In the genomic region with DNA sequence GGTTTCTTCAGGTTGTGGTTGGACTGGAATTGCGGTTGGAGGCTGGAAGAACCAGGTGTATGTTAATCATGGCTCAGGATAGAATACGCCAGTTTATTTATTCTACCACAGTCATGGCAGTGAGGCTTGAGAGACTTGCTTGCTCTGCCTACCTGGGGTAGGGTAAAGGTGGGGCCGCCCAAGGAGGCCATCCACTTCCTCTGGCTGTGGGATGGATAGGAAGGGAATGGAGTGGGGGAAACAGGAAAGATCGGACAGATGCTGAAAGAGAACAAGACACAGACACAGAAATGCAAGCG, we compare ENCODE assay signal across 8 cellular contexts. TPM values are rescaled to one million over a fixed set of nuclear protein-coding genes. Genes with fewer than 3 reads are reported as not detected.
DNase-seq lines count a peak whose midpoint lies in the region; ATAC-seq and TF ChIP-seq lines count a peak whose summit lies in the region.

No MANE protein-coding gene starts in this region.

- H3K27ac Mint-ChIP-seq in CD14-positive monocyte (no peak overlapping the region), HFFc6 (peak overlapping the region; percentile 52), immature natural killer cell (peak overlapping the region in 1 of 6 donors; percentile 67)

- TF ChIP-seq CTCF in CD14-positive monocyte (IDR thresholded peaks at IDR 0.05) (no peak), HFFc6 (IDR thresholded peaks at IDR 0.05) (no peak), VCaP (conservative IDR thresholded peaks at IDR 0.05) (no peak)

- H3K9me3 Mint-ChIP-seq in CD14-positive monocyte (peaks cover 0 to 45% (median 15%) of the 10 kb centered on the region in 7 donors), HFFc6 (no peaks in the 10 kb centered on the region; the same call in 1 of the 2 replicates), immature natural killer cell (no peaks in the 10 kb centered on the region)

- no peak overlapping the region for H3K4me3 ChIP-seq in aorta (ENCODE audit: low read length in 2 of 2)

- H3K9me3 ChIP-seq in aorta (ENCODE audit: control insufficient read depth, low read length): no peaks in the 10 kb centered on the region

- peak overlapping the region; percentile 13; the same call in 1 of the 2 replicates for H3K27ac ChIP-seq in VCaP
- H3K27ac ChIP-seq in aorta (ENCODE audit: low read depth in 1 of 2, low read length in 2 of 2): no peak overlapping the region

- H3K4me1 Mint-ChIP-seq in CD14-positive monocyte: peaks cover 68% of the 10 kb centered on the region
- H3K4me1 Mint-ChIP-seq in HFFc6 (ENCODE audit: low read depth): peaks cover 58% of the 10 kb centered on the region
- peaks cover 49 to 57% of the 10 kb centered on the region in 2 donors for H3K4me1 Mint-ChIP-seq in immature natural killer cell

- H3K36me3 Mint-ChIP-seq in CD14-positive monocyte: peaks cover 41 to 44% of the 10 kb centered on the region in 2 donors
- H3K36me3 Mint-ChIP-seq in HFFc6 (ENCODE audit: low read depth): peaks cover 14% of the 10 kb centered on the region
- peaks cover 16 to 21% (median 17%) of the 10 kb centered on the region in 3 donors for H3K36me3 Mint-ChIP-seq in immature natural killer cell

- intact Hi-C loops in CD14-positive monocyte (cut with micrococcal nuclease): no loop called here
- intact Hi-C loops in aorta (cut with DNase I): no loop called here

- H3K4me3 Mint-ChIP-seq in CD14-positive monocyte (peak overlapping the region; percentile 50 to 87), HFFc6 (peak overlapping the region; percentile 21; the same call in 1 of the 2 replicates), immature natural killer cell (peak overlapping the region; percentile 40 to 72 (median 68))

- ATAC-seq in aorta (ENCODE audit: low FRiP score) (no peak), GM21390 (IDR thresholded peaks at IDR 0.05; ENCODE audit: unreplicated experiment) (no peak)

- H3K27me3 ChIP-seq in aorta (ENCODE audit: control insufficient read depth in 1 of 2, insufficient read depth in 2 of 2, low read length in 1 of 2): no peaks in the 10 kb centered on the region

- H3K4me1 ChIP-seq in aorta (ENCODE audit: control insufficient read depth in 1 of 2, insufficient read depth in 2 of 2, low read length in 2 of 2): no peaks in the 10 kb centered on the region

- WGBS in aorta, 2 donors: 76 to 79% methylated on average over 5 of the region's 5 CpGs

- H3K27me3 Mint-ChIP-seq in CD14-positive monocyte (ENCODE audit: low read depth in 3 of 3) (peaks cover 71 to 81% (median 72%) of the 10 kb centered on the region in 3 donors), HFFc6 (ENCODE audit: insufficient read depth) (peaks cover 20% of the 10 kb centered on the region), immature natural killer cell (ENCODE audit: low read depth in 3 of 3) (peaks cover 31 to 37% (median 36%) of the 10 kb centered on the region in 3 donors)

- no peak for DNase-seq in CD14-positive monocyte (ENCODE audit: low spot score)
- no peak for DNase-seq in HFFc6
- no peak for DNase-seq in immature natural killer cell
- DNase-seq in NCI-H446 treated with DMSO at 0.1 percent for 48 hours (lab: John Stamatoyannopoulos, UW): no peak
- DNase-seq in aorta: no peak
- no peak for DNase-seq in dermis blood vessel endothelial cell

- H3K36me3 ChIP-seq in aorta (ENCODE audit: control insufficient read depth in 1 of 2, insufficient read depth in 2 of 2, low read length in 1 of 2): peaks cover 0 to 4% of the 10 kb centered on the region in 2 donors

RNA-seq across cellular contexts. Expression of gene SHMT2, which starts 8.1 kb away (rescaled TPM):
- polyA plus RNA-seq in CD14-positive monocyte (10 to 100 TPM; 36.8 to 39.8 TPM), immature natural killer cell (10 to 100 TPM; 43.1 to 50.8 (median 49.3) TPM), aorta (10 to 100 TPM; 34.3 to 53.4 TPM)
- total RNA-seq in HFFc6 (2021; fragmentation: NEBNext Ultra II Directional; extraction: Animal tissue kit (Norgen Biotek cat#: 25700)): 100 to 1,000 TPM; 112 to 127 (median 126) TPM
- total RNA-seq in aorta (10 to 100 TPM; 50.3 to 59.1 TPM), dermis blood vessel endothelial cell (140 and 291 TPM in 2 replicates)

RNA-seq across cellular contexts. Expression of gene STAC3, which starts 13.4 kb away (rescaled TPM):
- polyA plus RNA-seq in CD14-positive monocyte (1 to 10 TPM; 7.0 to 9.1 TPM), immature natural killer cell (not detected), aorta (1 to 10 TPM in 1 of 2 donors, under 1 TPM in 1; 0.82 to 5.0 TPM)
- 1 to 10 TPM in 1 of 6 experiments, under 1 TPM in 5; 0.21 to 1.1 (median 0.58) TPM for total RNA-seq in HFFc6 (2021; fragmentation: NEBNext Ultra II Directional; extraction: Animal tissue kit (Norgen Biotek cat#: 25700))
- total RNA-seq in aorta (1 to 10 TPM; 3.2 to 5.8 TPM), dermis blood vessel endothelial cell (0.65 TPM in 1 of 2 replicates, not detected in the other)

RNA-seq across cellular contexts. Expression of gene NXPH4, which starts 21.0 kb away (rescaled TPM):
- not detected for polyA plus RNA-seq in CD14-positive monocyte
- total RNA-seq in HFFc6 (2021; fragmentation: NEBNext Ultra II Directional; extraction: Animal tissue kit (Norgen Biotek cat#: 25700)): 1 to 10 TPM; 2.9 to 8.2 (median 3.9) TPM
- polyA plus RNA-seq in immature natural killer cell: not detected
- total RNA-seq in aorta: 1 to 10 TPM in 1 of 2 donors, under 1 TPM in 1; 0.55 to 1.2 TPM
- under 1 TPM; 0.31 to 0.38 TPM for polyA plus RNA-seq in aorta
- total RNA-seq in dermis blood vessel endothelial cell: 0.51 TPM in 1 of 2 replicates, not detected in the other
